In the genomic region with DNA sequence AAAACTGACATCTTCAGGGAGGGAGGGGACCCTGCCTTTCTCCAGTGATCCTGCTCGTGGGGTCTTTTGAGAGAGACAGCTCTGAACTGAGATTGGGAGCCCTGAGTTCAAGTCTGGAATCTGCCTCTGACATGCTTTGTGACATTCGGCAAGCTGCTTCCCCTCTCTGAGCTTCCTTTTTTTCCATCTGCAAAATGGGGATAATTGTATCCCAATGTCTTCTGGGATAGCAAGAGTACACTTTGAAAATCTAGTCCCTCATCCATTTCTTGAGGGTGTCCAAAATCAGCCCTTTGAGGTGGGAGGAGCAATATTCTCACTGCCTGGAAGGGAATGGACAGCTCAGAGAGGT, we compare ENCODE assay signal across 12 cellular contexts.
A peak's percentile ranks its signal among the peaks of the same experiment; 100 is the strongest.
DNase-seq lines count a peak whose midpoint lies in the region; ATAC-seq, FAIRE-seq and TF ChIP-seq lines count a peak whose summit lies in the region.
"Had no signal": no experiment of that assay in that cellular context is flagged by ENCODE, and none has a peak within 500 bp of the region (broad histone marks: within the 10 kb centered on the region; RNA-seq: fewer than 3 reads in every experiment).

No MANE protein-coding gene starts in this region.

- H3K4me3 Mint-ChIP-seq in HFFc6 (no peak overlapping the region), astrocyte (ENCODE audit: unreplicated experiment) (no peak overlapping the region)

- H2BK120ac ChIP-seq in mesenchymal stem cell (ENCODE audit: low read depth, low read length), result no peak overlapping the region

- H2BK12ac ChIP-seq in mesenchymal stem cell (ENCODE audit: low read length in 2 of 2), result peak overlapping the region in 1 of 2 experiments; percentile 40

- no peaks in the 10 kb centered on the region for H3K79me1 ChIP-seq in mesenchymal stem cell (replicated peaks; ENCODE audit: low read length, poor library complexity, severe bottlenecking)

- WGBS in mesenchymal stem cell, result 94% methylated on average over 2 of the region's 2 CpGs

- no peak overlapping the region for H3K23ac ChIP-seq in mesenchymal stem cell (ENCODE audit: low read length in 2 of 2)

- H3K27me3 ChIP-seq in astrocyte (ENCODE audit: insufficient read depth, low read length) (no peaks in the 10 kb centered on the region), mesenchymal stem cell (ENCODE audit: control insufficient read depth in 1 of 2, insufficient read depth in 1 of 2, low read length in 2 of 2) (no peaks in the 10 kb centered on the region), stomach smooth muscle (ENCODE audit: control insufficient read depth in 1 of 2, insufficient read depth in 2 of 2, low read length in 2 of 2) (no peaks in the 10 kb centered on the region)
- H3K27me3 ChIP-seq: BLaER1, Peyer's patch had no signal

- H2AK5ac ChIP-seq in mesenchymal stem cell (ENCODE audit: low read length, severe bottlenecking), result peak overlapping the region; percentile 21

- no peak for FAIRE-seq in astrocyte (lab: Jason Lieb, UNC)

- peak overlapping the region in 1 of 2 experiments; percentile 58 for H3K14ac ChIP-seq in mesenchymal stem cell (ENCODE audit: low read length in 2 of 2)

- H3K4me1 Mint-ChIP-seq in HFFc6 (ENCODE audit: low read depth), result peaks cover 53% of the 10 kb centered on the region
- peaks cover 18% of the 10 kb centered on the region for H3K4me1 Mint-ChIP-seq in astrocyte (ENCODE audit: low read depth, unreplicated experiment)

- no peaks in the 10 kb centered on the region for H3K36me3 Mint-ChIP-seq in HFFc6 (ENCODE audit: low read depth)
- H3K36me3 Mint-ChIP-seq in astrocyte (ENCODE audit: low read depth, unreplicated experiment), result peaks cover 2% of the 10 kb centered on the region

- no peaks in the 10 kb centered on the region for H4K20me1 ChIP-seq in astrocyte (ENCODE audit: insufficient read depth, low read length)
- H4K20me1 ChIP-seq: BLaER1 had no signal

- H3K27me3 Mint-ChIP-seq in HFFc6 (ENCODE audit: insufficient read depth) (peaks cover 16% of the 10 kb centered on the region; the same call in 1 of the 2 replicates), astrocyte (ENCODE audit: low read depth, unreplicated experiment) (peaks cover 3% of the 10 kb centered on the region)

- H3K36me3 ChIP-seq in astrocyte (ENCODE audit: insufficient read depth, low read length) (no peaks in the 10 kb centered on the region), mesenchymal stem cell (ENCODE audit: control insufficient read depth in 1 of 2, insufficient read depth in 2 of 2, low read depth in 1 of 2, low read length in 2 of 2) (peaks cover 0 to 3% of the 10 kb centered on the region in 2 experiments), stomach smooth muscle (ENCODE audit: control insufficient read depth in 2 of 2, insufficient read depth in 2 of 2, low read length in 2 of 2) (no peaks in the 10 kb centered on the region)
- H3K36me3 ChIP-seq: BLaER1, Peyer's patch had no signal

- ATAC-seq in HG03039 (IDR thresholded peaks at IDR 0.05; ENCODE audit: unreplicated experiment) (no peak), HG03354 (IDR thresholded peaks at IDR 0.05; ENCODE audit: poor library complexity, severe bottlenecking, unreplicated experiment) (no peak)

- H3K9me3 ChIP-seq in astrocyte (ENCODE audit: insufficient read depth, low read depth, low read length) (no peaks in the 10 kb centered on the region), mesenchymal stem cell (ENCODE audit: control insufficient read depth, low read length) (no peaks in the 10 kb centered on the region), stomach smooth muscle (ENCODE audit: control insufficient read depth in 2 of 2, low read length in 2 of 2) (no peaks in the 10 kb centered on the region)
- H3K9me3 ChIP-seq: Peyer's patch had no signal

- no peaks in the 10 kb centered on the region for H3K79me2 ChIP-seq in astrocyte (ENCODE audit: insufficient read depth, low read length)

- H3K4me1 ChIP-seq in astrocyte (ENCODE audit: insufficient read depth, low read length) (peaks cover 21% of the 10 kb centered on the region), mesenchymal stem cell (ENCODE audit: control insufficient read depth, insufficient read depth, low read depth, low read length) (peaks cover 22% of the 10 kb centered on the region), stomach smooth muscle (ENCODE audit: control insufficient read depth, insufficient read depth, low read length) (peaks cover 21% of the 10 kb centered on the region)

- H3K4ac ChIP-seq in mesenchymal stem cell (ENCODE audit: low read depth in 1 of 2, low read length in 2 of 2), result no peak overlapping the region

- no peak for TF ChIP-seq CTCF in HFFc6 (IDR thresholded peaks at IDR 0.05)
- TF ChIP-seq CTCF in astrocyte (IDR thresholded peaks at IDR 0.05; ENCODE audit: insufficient read depth, low read depth, low read length), result no peak

- H2AFZ ChIP-seq in astrocyte (ENCODE audit: low read depth, low read length) (peak overlapping the region; percentile 75), mesenchymal stem cell (ENCODE audit: low read depth, low read length) (no peak overlapping the region)

- no peak overlapping the region for H4K91ac ChIP-seq in mesenchymal stem cell (ENCODE audit: low read length)

- H3K18ac ChIP-seq in mesenchymal stem cell (ENCODE audit: low read depth in 1 of 2, low read length in 2 of 2), result peak overlapping the region in 1 of 2 experiments; percentile 44

- peak overlapping the region; percentile 28 for H3K27ac ChIP-seq in astrocyte (ENCODE audit: low read depth, low read length)
- peak overlapping the region; percentile 81 for H3K27ac ChIP-seq in mesenchymal stem cell (ENCODE audit: low read length, poor library complexity, severe bottlenecking)
- H3K27ac ChIP-seq in stomach smooth muscle (ENCODE audit: low read length), result peak overlapping the region; percentile 55
- H3K27ac ChIP-seq: Peyer's patch had no signal

- H3K27ac Mint-ChIP-seq in HFFc6, result peak overlapping the region; percentile 98
- H3K27ac Mint-ChIP-seq in astrocyte (ENCODE audit: unreplicated experiment), result peak overlapping the region; percentile 89

- H3K9me3 Mint-ChIP-seq in HFFc6 (no peaks in the 10 kb centered on the region), astrocyte (ENCODE audit: unreplicated experiment) (peaks cover 2% of the 10 kb centered on the region)
- H3K9me3 Mint-ChIP-seq: H9 had no signal

- H2BK15ac ChIP-seq in mesenchymal stem cell (ENCODE audit: low read depth, poor library complexity, severe bottlenecking), result no peak overlapping the region

- DNase-seq in HFFc6 (no peak), astrocyte (ENCODE audit: low read depth) (no peak), mesenchymal stem cell (no peak), amygdala (lab: John Stamatoyannopoulos, UW) (no peak)
- DNase-seq: KG1, NCI-H1048 had no signal

- no peak overlapping the region for H2BK5ac ChIP-seq in mesenchymal stem cell (ENCODE audit: low read depth, low read length, poor library complexity, severe bottlenecking)

- H3K9ac ChIP-seq in astrocyte (ENCODE audit: low read length), result peak overlapping the region; percentile 19
- no peak overlapping the region for H3K9ac ChIP-seq in mesenchymal stem cell (ENCODE audit: low read length)
- H3K9ac ChIP-seq in stomach smooth muscle (ENCODE audit: low read length in 2 of 2), result no peak overlapping the region
- H3K9ac ChIP-seq: BLaER1 had no signal

- H3K4me3 ChIP-seq in astrocyte (ENCODE audit: insufficient read depth, low read depth, low read length), result no peak overlapping the region
- no peak overlapping the region for H3K4me3 ChIP-seq in mesenchymal stem cell (ENCODE audit: insufficient read depth in 1 of 2, low read depth in 1 of 2, low read length in 2 of 2)
- no peak overlapping the region for H3K4me3 ChIP-seq in stomach smooth muscle (ENCODE audit: low read length in 2 of 2)
- H3K4me3 ChIP-seq: BLaER1, Peyer's patch had no signal

- H4K8ac ChIP-seq in mesenchymal stem cell (ENCODE audit: low read length), result peak overlapping the region; percentile 9

- H3K4me2 ChIP-seq in astrocyte (ENCODE audit: low read length), result peak overlapping the region; percentile 41
- H3K4me2 ChIP-seq in mesenchymal stem cell (ENCODE audit: low read length, poor library complexity, severe bottlenecking), result no peak overlapping the region

Comparison
In these comparisons a context has a peak if more than half of its experiments do, and no peak if none do; other contexts are left out.
1. H3K27ac ChIP-seq: peak in every context shown above with its lines; median percentile 81 in mesenchymal stem cell; 55 in stomach smooth muscle; 28 in astrocyte.